6 cellular contexts compared by ENCODE assay signal in the genomic region with DNA sequence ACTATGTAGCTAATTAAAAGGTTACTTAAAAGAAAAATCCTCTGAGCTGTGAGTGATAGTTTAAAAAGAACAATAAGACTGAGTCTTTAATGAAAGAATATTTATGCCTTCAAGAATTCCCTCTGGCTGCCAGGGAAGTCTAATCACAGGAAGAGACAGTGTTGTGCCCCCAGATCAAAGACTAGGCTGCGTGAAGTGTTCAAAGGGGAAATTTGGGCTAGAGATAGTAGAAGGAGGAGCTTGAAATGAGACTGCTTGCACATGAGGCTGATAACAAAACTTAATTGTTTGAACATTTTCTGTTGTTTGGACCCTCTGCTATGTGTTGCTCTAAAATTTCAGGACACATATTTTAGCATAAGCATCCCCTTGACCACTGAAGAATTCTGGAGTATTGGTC.
"Had no signal": no experiment of that assay in that cellular context is flagged by ENCODE, and none has a peak within 500 bp of the region (broad histone marks: within the 10 kb centered on the region; RNA-seq: fewer than 3 reads in every experiment).

No MANE protein-coding gene starts in this region.

- H3K27ac ChIP-seq: HL-60 had no signal

- H3K36me3 Mint-ChIP-seq: IgD-negative memory B cell had no signal

- H3K27ac Mint-ChIP-seq: IgD-negative memory B cell had no signal

- H3K4me3 Mint-ChIP-seq: IgD-negative memory B cell had no signal

- H3K4me3 ChIP-seq: K562 had no signal

- FAIRE-seq: HTR-8/SVneo, K562 had no signal

- H3K4me1 Mint-ChIP-seq: IgD-negative memory B cell had no signal

- ATAC-seq: K562 had no signal

- DNase-seq: KBM-7, KG1 had no signal

- H3K27me3 Mint-ChIP-seq: IgD-negative memory B cell had no signal
